8 cellular contexts compared by ENCODE assay signal in the genomic region with DNA sequence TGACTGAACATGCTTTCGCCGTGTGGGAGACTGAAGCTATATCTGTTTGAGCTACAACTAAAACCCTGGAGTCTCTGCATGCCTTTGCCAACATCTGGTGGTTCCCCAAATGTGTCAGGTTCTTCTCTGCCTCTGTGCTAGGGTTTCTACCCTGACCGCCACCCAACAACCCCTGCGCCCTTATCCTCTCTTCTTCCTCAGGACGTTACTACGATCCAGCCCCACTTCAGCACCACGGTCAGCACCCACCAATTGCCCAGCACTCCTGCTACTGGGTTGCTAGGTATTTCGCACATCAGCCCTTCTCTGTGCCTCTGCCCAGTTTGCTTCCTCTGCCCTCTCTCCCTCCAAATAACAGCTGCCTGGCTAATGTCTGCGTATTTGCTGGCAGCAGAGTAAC.
DNase-seq lines count a peak whose midpoint lies in the region; ATAC-seq, FAIRE-seq and TF ChIP-seq lines count a peak whose summit lies in the region.

No MANE protein-coding gene starts in this region.

- H3K9ac ChIP-seq in SK-N-SH: no peak overlapping the region

- H3K9me3 ChIP-seq in SK-N-SH (no peaks in the 10 kb centered on the region), hepatocyte (ENCODE audit: low read depth) (no peaks in the 10 kb centered on the region)

- peaks cover 0 to 5% of the 10 kb centered on the region in 2 donors for H3K27me3 Mint-ChIP-seq in natural killer cell (ENCODE audit: low read depth in 2 of 2)

- TF ChIP-seq POLR2A in H54 (IDR thresholded peaks at IDR 0.05; ENCODE audit: low read depth, low read length): no peak

- H3K36me3 Mint-ChIP-seq in natural killer cell: no peaks in the 10 kb centered on the region

- H3K4me1 Mint-ChIP-seq in natural killer cell: no peaks in the 10 kb centered on the region

- in situ Hi-C loops in ACHN (cut with HindIII; ENCODE audit: low pct_ligation_motif_present, low pct_unique_long_range_greater_than_20kb, low sequenced_read_pairs): no loop called here

- no peaks in the 10 kb centered on the region for H3F3A ChIP-seq in SK-N-SH (replicated peaks; ENCODE audit: insufficient read depth)

- no peak for TF ChIP-seq EP300 in SK-N-SH (IDR thresholded peaks at IDR 0.05; ENCODE audit: borderline replicate concordance in 1 of 2, low read depth in 1 of 2, low read length in 1 of 2)

- H3K36me3 ChIP-seq in SK-N-SH (replicated peaks in 1 of 2; ENCODE audit: control insufficient read depth in 1 of 2, insufficient read depth in 2 of 2, low read length in 1 of 2) (no peaks in the 10 kb centered on the region), hepatocyte (replicated peaks; ENCODE audit: insufficient read depth, low read depth) (no peaks in the 10 kb centered on the region)

- POLR2A ChIA-PET in SK-N-SH (lab: Yijun Ruan, JAX): no interaction called here

- peaks cover 0 to 2% of the 10 kb centered on the region in 2 donors for H3K9me3 Mint-ChIP-seq in natural killer cell

- TF ChIP-seq RAD21 in SK-N-SH (IDR thresholded peaks at IDR 0.05; ENCODE audit: low read length): no peak

- H3K9me2 ChIP-seq in SK-N-SH (no peaks in the 10 kb centered on the region), hepatocyte (replicated peaks; ENCODE audit: insufficient read depth) (no peaks in the 10 kb centered on the region)

- H3K27ac Mint-ChIP-seq in natural killer cell: no peak overlapping the region

- H3K27me3 ChIP-seq in SK-N-SH (ENCODE audit: insufficient read depth) (no peaks in the 10 kb centered on the region), hepatocyte (no peaks in the 10 kb centered on the region)

- WGBS in SK-N-SH (ENCODE audit: low lambda C conversion rate): 41% methylated on average over 9 of the region's 9 CpGs
- 33% methylated on average over 9 of the region's 9 CpGs for WGBS in hepatocyte (ENCODE audit: low lambda C conversion rate, missing lambda C conversion rate)

- H3K4me1 ChIP-seq in SK-N-SH (ENCODE audit: control insufficient read depth in 1 of 2, insufficient read depth in 2 of 2, low read depth in 1 of 2, low read length in 1 of 2) (0 out of 4 replicates have a peak, but pooled peaks cover 0 to 5% of the 10 kb centered on the region in 2 experiments), hepatocyte (ENCODE audit: insufficient read depth) (no peaks in the 10 kb centered on the region)

- TF ChIP-seq CTCF in SK-N-SH (IDR thresholded peaks at IDR 0.05) (no peak), hepatocyte (IDR thresholded peaks at IDR 0.05; ENCODE audit: poor library complexity) (no peak), natural killer cell (IDR thresholded peaks at IDR 0.05) (no peak)

- H3K4me3 Mint-ChIP-seq in natural killer cell: no peak overlapping the region

- DNase-seq in ACHN (peak; percentile 83), H54 (ENCODE audit: insufficient read length, low spot score) (peak; percentile 27), SK-N-SH (no peak), hepatocyte (ENCODE audit: low spot score) (peak; percentile 77), natural killer cell (no peak), NCI-H748 treated with DMSO at 0.1 percent for 48 hours (lab: John Stamatoyannopoulos, UW) (no peak), anterior cingulate cortex (lab: John Stamatoyannopoulos, UW) (no peak)

- H4K20me1 ChIP-seq in SK-N-SH (ENCODE audit: insufficient read depth): no peaks in the 10 kb centered on the region
- no peaks in the 10 kb centered on the region for H4K20me1 ChIP-seq in hepatocyte (ENCODE audit: insufficient read depth, poor library complexity, severe bottlenecking)

- intact Hi-C loops in natural killer cell (cut with micrococcal nuclease): no loop called here

- H3K4me2 ChIP-seq in SK-N-SH: no peak overlapping the region
- H3K4me2 ChIP-seq in hepatocyte: no peak overlapping the region

- no peak overlapping the region for H3K4me3 ChIP-seq in SK-N-SH (ENCODE audit: low read depth in 2 of 2, low read length in 1 of 2)
- no peak overlapping the region for H3K4me3 ChIP-seq in hepatocyte

- H3K79me2 ChIP-seq in SK-N-SH (ENCODE audit: insufficient read depth) (no peaks in the 10 kb centered on the region), hepatocyte (no peaks in the 10 kb centered on the region)

- H3K27ac ChIP-seq in SK-N-SH (ENCODE audit: low read depth in 2 of 2, low read length in 1 of 2): no peak overlapping the region
- H3K27ac ChIP-seq in hepatocyte: no peak overlapping the region

- CTCF ChIA-PET in SK-N-SH (lab: Yijun Ruan, JAX): no interaction called here

- ATAC-seq in natural killer cell (no peak), HG03342 (IDR thresholded peaks at IDR 0.05; ENCODE audit: unreplicated experiment) (no peak)

- FAIRE-seq in H54 (lab: Jason Lieb, UNC): no peak

- H2AFZ ChIP-seq in SK-N-SH (ENCODE audit: low read depth) (no peak overlapping the region), hepatocyte (no peak overlapping the region)

TF ChIP-seq in SK-N-SH, 30 proteins besides CTCF, POLR2A, EP300 and RAD21:
- no peak for TF ChIP-seq YY1 (IDR thresholded peaks at IDR 0.05; ENCODE audit: low read depth)
- TF ChIP-seq, protein P1, sequence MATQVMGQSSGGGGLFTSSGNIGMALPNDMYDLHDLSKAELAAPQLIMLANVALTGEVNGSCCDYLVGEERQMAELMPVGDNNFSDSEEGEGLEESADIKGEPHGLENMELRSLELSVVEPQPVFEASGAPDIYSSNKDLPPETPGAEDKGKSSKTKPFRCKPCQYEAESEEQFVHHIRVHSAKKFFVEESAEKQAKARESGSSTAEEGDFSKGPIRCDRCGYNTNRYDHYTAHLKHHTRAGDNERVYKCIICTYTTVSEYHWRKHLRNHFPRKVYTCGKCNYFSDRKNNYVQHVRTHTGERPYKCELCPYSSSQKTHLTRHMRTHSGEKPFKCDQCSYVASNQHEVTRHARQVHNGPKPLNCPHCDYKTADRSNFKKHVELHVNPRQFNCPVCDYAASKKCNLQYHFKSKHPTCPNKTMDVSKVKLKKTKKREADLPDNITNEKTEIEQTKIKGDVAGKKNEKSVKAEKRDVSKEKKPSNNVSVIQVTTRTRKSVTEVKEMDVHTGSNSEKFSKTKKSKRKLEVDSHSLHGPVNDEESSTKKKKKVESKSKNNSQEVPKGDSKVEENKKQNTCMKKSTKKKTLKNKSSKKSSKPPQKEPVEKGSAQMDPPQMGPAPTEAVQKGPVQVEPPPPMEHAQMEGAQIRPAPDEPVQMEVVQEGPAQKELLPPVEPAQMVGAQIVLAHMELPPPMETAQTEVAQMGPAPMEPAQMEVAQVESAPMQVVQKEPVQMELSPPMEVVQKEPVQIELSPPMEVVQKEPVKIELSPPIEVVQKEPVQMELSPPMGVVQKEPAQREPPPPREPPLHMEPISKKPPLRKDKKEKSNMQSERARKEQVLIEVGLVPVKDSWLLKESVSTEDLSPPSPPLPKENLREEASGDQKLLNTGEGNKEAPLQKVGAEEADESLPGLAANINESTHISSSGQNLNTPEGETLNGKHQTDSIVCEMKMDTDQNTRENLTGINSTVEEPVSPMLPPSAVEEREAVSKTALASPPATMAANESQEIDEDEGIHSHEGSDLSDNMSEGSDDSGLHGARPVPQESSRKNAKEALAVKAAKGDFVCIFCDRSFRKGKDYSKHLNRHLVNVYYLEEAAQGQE (IDR thresholded peaks at IDR 0.05; ENCODE audit: low read depth, low read length): peak; percentile 97
- TF ChIP-seq ELF1 (IDR thresholded peaks at IDR 0.05): no peak
- TF ChIP-seq FOSL2 (IDR thresholded peaks at IDR 0.05; ENCODE audit: borderline replicate concordance, low read depth): no peak
- TF ChIP-seq POLR2AphosphoS5 (IDR thresholded peaks at IDR 0.05; ENCODE audit: low read depth, low read length): no peak
- TF ChIP-seq NRF1 (IDR thresholded peaks at IDR 0.05; ENCODE audit: low read depth, low read length): no peak
- no peak for TF ChIP-seq GABPA (IDR thresholded peaks at IDR 0.05; ENCODE audit: low read depth)

Comparison
In these comparisons a context has a peak if more than half of its experiments do, and no peak if none do; other contexts are left out.
1. DNase-seq: peak in ACHN (single experiment), H54 (single experiment) and hepatocyte (single experiment); none in SK-N-SH (single experiment), natural killer cell (single experiment), NCI-H748 treated with DMSO at 0.1 percent for 48 hours (single experiment) and anterior cingulate cortex (0 of 58).